Comparison of ENCODE assay signal across 24 cellular contexts in genomic region chr13:109718726-109719125, GRCh38.
"Had no signal": no experiment of that assay in that cellular context is flagged by ENCODE, and none has a peak within 500 bp of the region (broad histone marks: within the 10 kb centered on the region; RNA-seq: fewer than 3 reads in every experiment).

No MANE protein-coding gene starts in this region.

- H3K4me3 ChIP-seq: coronary artery, esophagus muscularis mucosa, heart right ventricle, left ventricle myocardium inferior, lower lobe of right lung, ovary, psoas muscle, skin epidermis, spleen, suprapubic skin, transverse colon, upper lobe of right lung, uterus had no signal

- H3K36me3 ChIP-seq: esophagus muscularis mucosa, heart right ventricle, left ventricle myocardium inferior, lower lobe of right lung, ovary, spleen, suprapubic skin, transverse colon, upper lobe of right lung, uterus had no signal

- H3K27me3 ChIP-seq: esophagus muscularis mucosa, foreskin keratinocyte, ovary, spleen, suprapubic skin, transverse colon, upper lobe of right lung, uterus had no signal

- H3K27ac ChIP-seq: coronary artery, esophagus muscularis mucosa, foreskin keratinocyte, heart right ventricle, left ventricle myocardium inferior, lower lobe of right lung, ovary, psoas muscle, skin epidermis, spleen, suprapubic skin, upper lobe of right lung, uterus had no signal

- H3K9me3 ChIP-seq: esophagus muscularis mucosa, heart right ventricle, left ventricle myocardium inferior, lower lobe of right lung, ovary, psoas muscle, spleen, suprapubic skin, transverse colon, upper lobe of right lung, uterus had no signal

- ATAC-seq: foreskin keratinocyte; heart right ventricle; left cardiac atrium; lower lobe of right lung; natural killer cell; psoas muscle; right cardiac atrium; stimulated activated naive B cell treated with anti-CD40 and anti-IgM and Interleukin-4, amounts not matched to agents 10 μg/mL and 1 μg/mL and 100 μg/mL, for 72 hours; upper lobe of right lung had no signal

- H3K4me1 ChIP-seq: esophagus muscularis mucosa, foreskin keratinocyte, left ventricle myocardium inferior, lower lobe of right lung, spleen, suprapubic skin, upper lobe of right lung, uterus had no signal

- DNase-seq: dermis blood vessel endothelial cell; effector memory CD4-positive, alpha-beta T cell; foreskin keratinocyte; glutamatergic neuron; heart right ventricle; hippocampal formation; left cardiac atrium; left ventricle myocardium inferior; lower lobe of right lung; natural killer cell; occipital lobe; ovary; posterior cingulate gyrus; psoas muscle; right cardiac atrium; spleen; stimulated activated naive B cell treated with anti-CD40 and anti-IgM and Interleukin-4, amounts not matched to agents 10 μg/mL and 1 μg/mL and 100 μg/mL, for 72 hours; transverse colon; upper lobe of right lung; uterus had no signal
